Comparison of ENCODE assay signal across 8 cellular contexts in genomic region chr14:102510616-102511520, GRCh38. TPM values are rescaled to one million over a fixed set of nuclear protein-coding genes. Genes with fewer than 3 reads are reported as not detected.
A peak's percentile ranks its signal among the peaks of the same experiment; 100 is the strongest.
DNase-seq lines count a peak whose midpoint lies in the region; ATAC-seq and TF ChIP-seq lines count a peak whose summit lies in the region.

No MANE protein-coding gene starts in this region.

- H2AFZ ChIP-seq in neural progenitor cell (replicated peaks): peak overlapping the region; percentile 90

- H3K36me3 Mint-ChIP-seq in neural progenitor cell: peaks cover 3% of the 10 kb centered on the region

- peaks cover 30% of the 10 kb centered on the region for H3K4me1 Mint-ChIP-seq in neural progenitor cell

- ATAC-seq in RWPE2 (ENCODE audit: low read depth): no peak
- ATAC-seq in HG02571 (IDR thresholded peaks at IDR 0.05; ENCODE audit: unreplicated experiment): no peak
- ATAC-seq in GM21723 (IDR thresholded peaks at IDR 0.05; ENCODE audit: unreplicated experiment): no peak

- no peak overlapping the region for H3K9ac ChIP-seq in neural progenitor cell

- H3F3A ChIP-seq in neural progenitor cell (ENCODE audit: low read depth): peaks cover 27% of the 10 kb centered on the region

- H3K4me1 ChIP-seq in RWPE2 (ENCODE audit: insufficient read depth, poor library complexity, severe bottlenecking) (no peaks in the 10 kb centered on the region), neural progenitor cell (peaks cover 4% of the 10 kb centered on the region)
- peaks cover 15% of the 10 kb centered on the region for H3K4me1 ChIP-seq in effector memory CD4-positive, alpha-beta T cell (ENCODE audit: control insufficient read depth, insufficient read depth, low read length, poor library complexity, severe bottlenecking)

- peak overlapping the region; percentile 17 for H3K27ac Mint-ChIP-seq in neural progenitor cell

- H3K36me3 ChIP-seq in H7 (replicated peaks; ENCODE audit: control insufficient read depth, insufficient read depth, low read length) (peaks cover 2% of the 10 kb centered on the region), RWPE2 (ENCODE audit: low read depth) (peaks cover 9% of the 10 kb centered on the region), neural progenitor cell (no peaks in the 10 kb centered on the region)
- no peaks in the 10 kb centered on the region for H3K36me3 ChIP-seq in effector memory CD4-positive, alpha-beta T cell (ENCODE audit: control insufficient read depth, insufficient read depth, low read length)

- H3K9me3 ChIP-seq in RWPE2 (ENCODE audit: severe bottlenecking) (no peaks in the 10 kb centered on the region), neural progenitor cell (ENCODE audit: low read depth) (no peaks in the 10 kb centered on the region)
- H3K9me3 ChIP-seq in effector memory CD4-positive, alpha-beta T cell (ENCODE audit: control insufficient read depth, low read length): no peaks in the 10 kb centered on the region

- peaks cover 8% of the 10 kb centered on the region for H3K27me3 Mint-ChIP-seq in neural progenitor cell (ENCODE audit: insufficient read depth, low read depth)

- H3K4me3 ChIP-seq in H7 (ENCODE audit: insufficient read depth, low read depth, low read length) (peak overlapping the region; percentile 67), RWPE2 (ENCODE audit: severe bottlenecking) (no peak overlapping the region), neural progenitor cell (peak overlapping the region; percentile 64)
- peak overlapping the region; percentile 82 for H3K4me3 ChIP-seq in effector memory CD4-positive, alpha-beta T cell (ENCODE audit: insufficient read depth, low read depth, low read length, poor library complexity, severe bottlenecking)

- TF ChIP-seq CTCF in RWPE2 (IDR thresholded peaks at IDR 0.05; ENCODE audit: poor library complexity, severe bottlenecking): no peak
- no peak for TF ChIP-seq CTCF in neural progenitor cell (IDR thresholded peaks at IDR 0.05)

- DNase-seq in H7 (peak; percentile 96), RWPE2 (ENCODE audit: low spot score) (peak; percentile 71), neural progenitor cell (ENCODE audit: low spot score) (peak; percentile 91), glomerular visceral epithelial cell (ENCODE audit: extremely low spot score) (no peak), kidney tubule cell (ENCODE audit: low spot score) (no peak)
- no peak for DNase-seq in effector memory CD4-positive, alpha-beta T cell

- no peaks in the 10 kb centered on the region for H3K9me3 Mint-ChIP-seq in neural progenitor cell

- H3K27ac ChIP-seq in RWPE2 (ENCODE audit: poor library complexity, severe bottlenecking) (no peak overlapping the region), neural progenitor cell (no peak overlapping the region)
- H3K27ac ChIP-seq in effector memory CD4-positive, alpha-beta T cell (ENCODE audit: insufficient read depth, low read length, poor library complexity, severe bottlenecking): no peak overlapping the region

- peak overlapping the region; percentile 72 for H3K4me2 ChIP-seq in neural progenitor cell

- peaks cover 9% of the 10 kb centered on the region for H4K20me1 ChIP-seq in neural progenitor cell (ENCODE audit: low read depth)

- no peaks in the 10 kb centered on the region; the same call in 1 of the 2 replicates for H3K27me3 ChIP-seq in H7 (ENCODE audit: control insufficient read depth, insufficient read depth, low read length)
- H3K27me3 ChIP-seq in RWPE2 (ENCODE audit: insufficient read depth, poor library complexity, severe bottlenecking): no peaks in the 10 kb centered on the region
- H3K27me3 ChIP-seq in effector memory CD4-positive, alpha-beta T cell (replicated peaks; ENCODE audit: control insufficient read depth, insufficient read depth, low read length, poor library complexity, severe bottlenecking): no peaks in the 10 kb centered on the region
- H3K27me3 ChIP-seq in neural progenitor cell: no peaks in the 10 kb centered on the region

- peak overlapping the region; percentile 89 for H3K4me3 Mint-ChIP-seq in neural progenitor cell

- H3K79me2 ChIP-seq in neural progenitor cell (ENCODE audit: low read depth): peaks cover 7% of the 10 kb centered on the region

RNA-seq across cellular contexts. Expression of gene ANKRD9, which starts 1.3 kb away (rescaled TPM):
- 52.0 and 55.7 TPM in 2 replicates for total RNA-seq in H7 (2014; rRNA removed; shearing (Covaris generic))
- total RNA-seq in neural progenitor cell (ENCODE audit: low replicate concordance): 10.8 and 47.4 TPM in 2 replicates

Comparison
In these comparisons a context has a peak if more than half of its experiments do, and no peak if none do; other contexts are left out.
1. DNase-seq: peak in H7 (single experiment), RWPE2 (single experiment) and neural progenitor cell (single experiment); none in effector memory CD4-positive, alpha-beta T cell (0 of 3), glomerular visceral epithelial cell (single experiment) and kidney tubule cell (single experiment).